In genomic region chr18:28176933-28177827, GRCh38 we compare ENCODE assay signal across 1 cellular context.
TF ChIP-seq lines count a peak whose summit lies in the region.

TSS of gene CDH2 (minus strand) at chr18:28177130. CDS start at chr18:28177022, 108 bp downstream.

TF ChIP-seq in H1, 55 proteins besides CTCF, POLR2A, EP300 and RAD21 (continued from another document):
- TF ChIP-seq SP1 (IDR thresholded peaks at IDR 0.05; ENCODE audit: low read depth, low read length): no peak
- 0 out of 2 replicates have a peak, but pooled peaks have one; percentile 37 for TF ChIP-seq PHF8 (conservative IDR thresholded peaks at IDR 0.05; ENCODE audit: low read depth, low read length)
- no peak for TF ChIP-seq POLR2AphosphoS5 (IDR thresholded peaks at IDR 0.05; ENCODE audit: low read depth, low read length)
TF ChIP-seq in H1: peak in this region for 8.
